In genomic region chr15:84735480-84736061, GRCh38 we compare ENCODE assay signal across 8 cellular contexts. TPM values are rescaled to one million over a fixed set of nuclear protein-coding genes. Genes with fewer than 3 reads are reported as not detected.
A peak's percentile ranks its signal among the peaks of the same experiment; 100 is the strongest.
DNase-seq lines count a peak whose midpoint lies in the region; ATAC-seq and TF ChIP-seq lines count a peak whose summit lies in the region.
"Not testable (repeated sequence)": the region's sequence is repeated elsewhere in the genome, so short reads cannot be mapped to it uniquely, and the experiment has no call there.

No MANE protein-coding gene starts in this region.

- not testable (repeated sequence) for H3K27me3 Mint-ChIP-seq in activated CD8-positive, alpha-beta T cell treated with anti-CD3 and anti-CD28 coated beads, Interleukin-2, amount 10 ng/mL, durations not matched to agents 7 days and 5 days (ENCODE audit: low read depth); stimulated activated memory B cell treated with anti-CD40 and anti-IgM and Interleukin-4, amounts not matched to agents 10 μg/mL and 1 μg/mL and 100 μg/mL, for 72 hours

- not testable (repeated sequence) for H3K36me3 Mint-ChIP-seq in activated CD8-positive, alpha-beta T cell treated with anti-CD3 and anti-CD28 coated beads, Interleukin-2, amount 10 ng/mL, durations not matched to agents 7 days and 5 days (ENCODE audit: low read depth); stimulated activated memory B cell treated with anti-CD40 and anti-IgM and Interleukin-4, amounts not matched to agents 10 μg/mL and 1 μg/mL and 100 μg/mL, for 72 hours

- not testable (repeated sequence) for H3K27me3 ChIP-seq in MG63; effector memory CD4-positive, alpha-beta T cell (replicated peaks; ENCODE audit: control insufficient read depth, insufficient read depth, low read length, poor library complexity, severe bottlenecking); lung (ENCODE audit: control insufficient read depth, insufficient read depth)

- peak overlapping the region; percentile 28 for H3K9ac ChIP-seq in ES-I3 (ENCODE audit: low read depth, low read length)

- peak overlapping the region; percentile 93 for H3K27ac Mint-ChIP-seq in activated CD8-positive, alpha-beta T cell treated with anti-CD3 and anti-CD28 coated beads, Interleukin-2, amount 10 ng/mL, durations not matched to agents 7 days and 5 days
- H3K27ac Mint-ChIP-seq in stimulated activated memory B cell treated with anti-CD40 and anti-IgM and Interleukin-4, amounts not matched to agents 10 μg/mL and 1 μg/mL and 100 μg/mL, for 72 hours, result peak overlapping the region; percentile 84

- CTCF ChIA-PET in activated CD8-positive, alpha-beta T cell treated with anti-CD3 and anti-CD28 coated beads, Interleukin-2, amount 10 ng/mL, durations not matched to agents 7 days and 5 days (lab: Charles Lee), result interaction anchor here (0.7 to 7.2 kb wide), 10 partner anchors 8 to 137 kb away, joined by 3 to 101 read pairs (median 6); partner anchors contain the start of gene SEC11A

- TF ChIP-seq CTCF in lung (IDR thresholded peaks at IDR 0.05; ENCODE audit: control extremely low read depth, extremely low read depth), result not testable (repeated sequence)

- not testable (repeated sequence) for H3K36me3 ChIP-seq in ES-I3 (ENCODE audit: insufficient read depth, low read length); MG63; effector memory CD4-positive, alpha-beta T cell (ENCODE audit: control insufficient read depth, insufficient read depth, low read length); lung (ENCODE audit: control insufficient read depth in 2 of 2, insufficient read depth in 2 of 2, low read length in 2 of 2)

- peak overlapping the region; percentile 61 for H3K27ac ChIP-seq in effector memory CD4-positive, alpha-beta T cell (ENCODE audit: insufficient read depth, low read length, poor library complexity, severe bottlenecking)
- H3K27ac ChIP-seq in lung (ENCODE audit: low read depth in 1 of 2, low read length in 1 of 2), result peak overlapping the region in 1 of 2 donors; percentile 89

- not testable (repeated sequence) for H3K4me3 ChIP-seq in MG63, lung
- H3K4me3 ChIP-seq in effector memory CD4-positive, alpha-beta T cell (ENCODE audit: insufficient read depth, low read depth, low read length, poor library complexity, severe bottlenecking), result peak overlapping the region; percentile 16

- peak overlapping the region; percentile 64 for H3K4me3 Mint-ChIP-seq in activated CD8-positive, alpha-beta T cell treated with anti-CD3 and anti-CD28 coated beads, Interleukin-2, amount 10 ng/mL, durations not matched to agents 7 days and 5 days
- H3K4me3 Mint-ChIP-seq in stimulated activated memory B cell treated with anti-CD40 and anti-IgM and Interleukin-4, amounts not matched to agents 10 μg/mL and 1 μg/mL and 100 μg/mL, for 72 hours, result peak overlapping the region; percentile 77

- not testable (repeated sequence) for H3K9me3 Mint-ChIP-seq in activated CD8-positive, alpha-beta T cell treated with anti-CD3 and anti-CD28 coated beads, Interleukin-2, amount 10 ng/mL, durations not matched to agents 7 days and 5 days (ENCODE audit: insufficient read depth); stimulated activated memory B cell treated with anti-CD40 and anti-IgM and Interleukin-4, amounts not matched to agents 10 μg/mL and 1 μg/mL and 100 μg/mL, for 72 hours

- H3K4me1 Mint-ChIP-seq in activated CD8-positive, alpha-beta T cell treated with anti-CD3 and anti-CD28 coated beads, Interleukin-2, amount 10 ng/mL, durations not matched to agents 7 days and 5 days (ENCODE audit: low read depth), result peaks cover 42% of the 10 kb centered on the region
- peaks cover 50% of the 10 kb centered on the region for H3K4me1 Mint-ChIP-seq in stimulated activated memory B cell treated with anti-CD40 and anti-IgM and Interleukin-4, amounts not matched to agents 10 μg/mL and 1 μg/mL and 100 μg/mL, for 72 hours

- WGBS in lung, 2 donors, result 69 to 72% methylated on average over 9 of the region's 9 CpGs

- ATAC-seq in GM21447 (IDR thresholded peaks at IDR 0.05; ENCODE audit: unreplicated experiment) (peak; percentile 28), HG03064 (IDR thresholded peaks at IDR 0.05; ENCODE audit: low read depth, unreplicated experiment) (peak; percentile 28), lung (ENCODE audit: insufficient read depth, low FRiP score) (peak; percentile 12)
- ATAC-seq in activated CD8-positive, alpha-beta T cell treated with anti-CD3 and anti-CD28 coated beads, Interleukin-2, amount 10 ng/mL, durations not matched to agents 7 days and 5 days, result peak; percentile 52
- peak; percentile 42 for ATAC-seq in stimulated activated memory B cell treated with anti-CD40 and anti-IgM and Interleukin-4, amounts not matched to agents 10 μg/mL and 1 μg/mL and 100 μg/mL, for 72 hours

- H3K9me3 ChIP-seq in ES-I3 (ENCODE audit: control insufficient read depth, insufficient read depth, low read length); MG63; effector memory CD4-positive, alpha-beta T cell (ENCODE audit: control insufficient read depth, low read length); lung (ENCODE audit: control insufficient read depth in 2 of 2, insufficient read depth in 1 of 2, low read length in 1 of 2): not testable (repeated sequence)

- H3K4me1 ChIP-seq in ES-I3 (ENCODE audit: insufficient read depth, low read length); lung (ENCODE audit: control insufficient read depth in 2 of 2, insufficient read depth in 2 of 2, low read length in 2 of 2): not testable (repeated sequence)
- H3K4me1 ChIP-seq in effector memory CD4-positive, alpha-beta T cell (ENCODE audit: control insufficient read depth, insufficient read depth, low read length, poor library complexity, severe bottlenecking), result peaks cover 16% of the 10 kb centered on the region

- peak; percentile 75 for DNase-seq in MG63
- peak; percentile 43 for DNase-seq in activated CD8-positive, alpha-beta T cell treated with anti-CD3 and anti-CD28 coated beads, Interleukin-2, amount 10 ng/mL, durations not matched to agents 7 days and 5 days
- DNase-seq in effector memory CD4-positive, alpha-beta T cell; lung (ENCODE audit: low spot score): not testable (repeated sequence)

- POLR2A ChIA-PET in activated CD8-positive, alpha-beta T cell treated with anti-CD3 and anti-CD28 coated beads, Interleukin-2, amount 10 ng/mL, durations not matched to agents 7 days and 5 days (lab: Charles Lee), result interaction anchor here (0.7 to 5.2 kb wide), 8 partner anchors 10 to 102 kb away, joined by 3 to 80 read pairs (median 16); partner anchors contain the start of genes SEC11A and WDR73

RNA-seq across cellular contexts. Expression of gene ZNF592, which starts 12.8 kb away (rescaled TPM):
- 2.6 and 4.6 TPM in 2 replicates for total RNA-seq in MG63 (2014; rRNA removed; shearing (Covaris generic); ENCODE audit: low replicate concordance)
- total RNA-seq in activated CD8-positive, alpha-beta T cell treated with anti-CD3 and anti-CD28 coated beads, Interleukin-2, amount 10 ng/mL, durations not matched to agents 7 days and 5 days, result 10 to 100 TPM; 36.5 to 36.6 TPM
- total RNA-seq in lung, result 10 to 100 TPM; 20.1 to 29.6 TPM
- polyA plus RNA-seq in lung, result 10 to 100 TPM in 1 of 2 donors, 1 to 10 TPM in 1; 8.8 to 12.3 TPM

RNA-seq across cellular contexts. Expression of gene SEC11A, which starts 19.6 kb away (rescaled TPM):
- total RNA-seq in MG63 (2014; rRNA removed; shearing (Covaris generic); ENCODE audit: low replicate concordance), result 294 and 550 TPM in 2 replicates
- 100 to 1,000 TPM; 117 to 119 TPM for total RNA-seq in activated CD8-positive, alpha-beta T cell treated with anti-CD3 and anti-CD28 coated beads, Interleukin-2, amount 10 ng/mL, durations not matched to agents 7 days and 5 days
- 100 to 1,000 TPM; 119 to 139 TPM for total RNA-seq in lung
- polyA plus RNA-seq in lung, result 100 to 1,000 TPM; 146 to 170 TPM
